ENCODE assay signal across 8 cellular contexts in genomic region chr2:54570925-54571694, GRCh38.
DNase-seq lines count a peak whose midpoint lies in the region; ATAC-seq, FAIRE-seq and TF ChIP-seq lines count a peak whose summit lies in the region.

No MANE protein-coding gene starts in this region.

- ATAC-seq in GM19455 (IDR thresholded peaks at IDR 0.05; ENCODE audit: unreplicated experiment), result peak; percentile 66
- ATAC-seq in HG03469 (IDR thresholded peaks at IDR 0.05; ENCODE audit: unreplicated experiment), result peak; percentile 46
- peak; percentile 90 for ATAC-seq in SK-N-SH treated with all-trans-retinoic acid at 6 μM for 48 hours

- no peak overlapping the region for H2AFZ ChIP-seq in astrocyte (ENCODE audit: low read depth, low read length)

- H3K27me3 ChIP-seq in astrocyte (ENCODE audit: insufficient read depth, low read length), result no peaks in the 10 kb centered on the region

- H3K4me1 Mint-ChIP-seq in astrocyte (ENCODE audit: low read depth, unreplicated experiment), result peaks cover 70% of the 10 kb centered on the region

- H3K4me2 ChIP-seq in astrocyte (ENCODE audit: low read length), result peak overlapping the region; percentile 83

- H3K9me3 ChIP-seq in astrocyte (ENCODE audit: insufficient read depth, low read depth, low read length), result no peaks in the 10 kb centered on the region

- H3K9ac ChIP-seq in astrocyte (ENCODE audit: low read length), result peak overlapping the region; percentile 91

- peaks cover 12% of the 10 kb centered on the region for H3K36me3 Mint-ChIP-seq in astrocyte (ENCODE audit: low read depth, unreplicated experiment)

- no peaks in the 10 kb centered on the region for H4K20me1 ChIP-seq in astrocyte (ENCODE audit: insufficient read depth, low read length)

- H3K27ac ChIP-seq in astrocyte (ENCODE audit: low read depth, low read length), result peak overlapping the region; percentile 99

- FAIRE-seq in astrocyte (lab: Jason Lieb, UNC), result peak; percentile 55

- H3K27ac Mint-ChIP-seq in astrocyte (ENCODE audit: unreplicated experiment), result peak overlapping the region; percentile 94

- peaks cover 83% of the 10 kb centered on the region for H3K79me2 ChIP-seq in astrocyte (ENCODE audit: insufficient read depth, low read length)

- peaks cover 6% of the 10 kb centered on the region for H3K36me3 ChIP-seq in astrocyte (ENCODE audit: insufficient read depth, low read length)

- peaks cover 74% of the 10 kb centered on the region for H3K4me1 ChIP-seq in astrocyte (ENCODE audit: insufficient read depth, low read length)

- peak overlapping the region; percentile 35 for H3K4me3 Mint-ChIP-seq in astrocyte (ENCODE audit: unreplicated experiment)

- no peak for TF ChIP-seq CTCF in astrocyte (IDR thresholded peaks at IDR 0.05; ENCODE audit: insufficient read depth, low read depth, low read length)

- peak overlapping the region; percentile 21 for H3K4me3 ChIP-seq in astrocyte (ENCODE audit: insufficient read depth, low read depth, low read length)

- H3K27me3 Mint-ChIP-seq in astrocyte (ENCODE audit: low read depth, unreplicated experiment), result no peaks in the 10 kb centered on the region

- no peaks in the 10 kb centered on the region for H3K9me3 Mint-ChIP-seq in astrocyte (ENCODE audit: unreplicated experiment)

- peak; percentile 74 for DNase-seq in DMS53 (lab: John Stamatoyannopoulos, UW)
- peak; percentile 98 for DNase-seq in astrocyte (ENCODE audit: low read depth)
- peak; percentile 47 for DNase-seq in left kidney (ENCODE audit: low read depth, low spot score)
- peak; percentile 56 to 84 for DNase-seq in stimulated activated CD8-positive, alpha-beta memory T cell treated with anti-CD3 and anti-CD28 coated beads, Interleukin-7, amount 100 ng/mL, for 48 hours (ENCODE audit: extremely low read depth in 1 of 2, low read depth in 1 of 2)
- no peak for DNase-seq in middle frontal gyrus (ENCODE audit: extremely low spot score, low spot score)

TF ChIP-seq in SK-N-SH treated with all-trans-retinoic acid at 6 μM for 48 hours, 23 proteins besides CTCF, POLR2A, EP300 and RAD21:
- TF ChIP-seq PATZ1 (CRISPR knock-in tag; IDR thresholded peaks at IDR 0.05; ENCODE audit: borderline replicate concordance) (no peak), ZNF565 (CRISPR knock-in tag; conservative IDR thresholded peaks at IDR 0.05; ENCODE audit: low read depth) (no peak), ZNF8 (CRISPR knock-in tag; IDR thresholded peaks at IDR 0.05) (no peak), RARB (CRISPR knock-in tag; IDR thresholded peaks at IDR 0.05) (no peak), ARNTL (CRISPR knock-in tag; IDR thresholded peaks at IDR 0.05; ENCODE audit: borderline replicate concordance, low read depth) (no peak), GLIS3 (CRISPR knock-in tag; IDR thresholded peaks at IDR 0.05) (no peak), SNAI2 (CRISPR knock-in tag; IDR thresholded peaks at IDR 0.05) (no peak), ZC3H10 (CRISPR knock-in tag; IDR thresholded peaks at IDR 0.05) (no peak), TOX (CRISPR knock-in tag; IDR thresholded peaks at IDR 0.05; ENCODE audit: borderline replicate concordance) (no peak), ZNF70 (CRISPR knock-in tag; IDR thresholded peaks at IDR 0.05) (no peak), TSHZ2 (CRISPR knock-in tag; IDR thresholded peaks at IDR 0.05) (no peak)
